1 cellular context compared by ENCODE assay signal in the genomic region with DNA sequence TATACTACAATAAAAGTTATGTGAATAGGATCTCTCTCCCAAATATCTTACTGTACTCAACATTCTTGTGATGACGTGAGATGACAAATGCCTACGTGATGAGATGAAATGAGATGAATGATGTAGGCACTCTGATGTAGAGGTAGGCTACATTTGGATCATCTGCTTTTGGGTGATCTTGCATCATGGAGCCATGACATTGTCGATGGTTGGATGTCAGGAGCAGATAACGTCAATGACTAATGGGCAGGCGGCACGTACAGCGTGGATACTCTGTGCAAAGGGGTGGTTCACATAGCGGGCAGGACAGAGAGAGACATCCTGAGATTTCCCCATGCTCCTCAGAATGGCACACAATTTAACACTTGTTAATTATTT.
TF ChIP-seq lines count a peak whose summit lies in the region.

No MANE protein-coding gene starts in this region.

TF ChIP-seq in K562, 482 proteins besides CTCF, POLR2A, EP300 and RAD21:
- TF ChIP-seq MEIS2 (IDR thresholded peaks at IDR 0.05; ENCODE audit: partially characterized antibody) (peak; percentile 79), HOXB6 (CRISPR knock-in tag; IDR thresholded peaks at IDR 0.05; ENCODE audit: borderline replicate concordance) (no peak), HNRNPK (IDR thresholded peaks at IDR 0.05; ENCODE audit: low read depth, low read length, poor library complexity, severe bottlenecking) (no peak), CREM (IDR thresholded peaks at IDR 0.05; ENCODE audit: low read depth) (peak; percentile 77), NR4A1 (CRISPR knock-in tag; IDR thresholded peaks at IDR 0.05) (no peak), NR4A1 (tag; IDR thresholded peaks at IDR 0.05) (no peak), JUND (IDR thresholded peaks at IDR 0.05; ENCODE audit: borderline replicate concordance, low read depth, low read length) (peak; percentile 47; the same call in 1 of the 2 replicates), JUND (tag; IDR thresholded peaks at IDR 0.05; ENCODE audit: borderline replicate concordance, low read depth, low read length) (0 out of 3 replicates have a peak, but pooled peaks have one; percentile 22), CEBPG (CRISPR knock-in tag; IDR thresholded peaks at IDR 0.05) (no peak), CEBPG (tag; conservative IDR thresholded peaks at IDR 0.05 in 1 of 2, IDR thresholded peaks at IDR 0.05 in 1 of 2) (peak in 1 of 2 experiments; percentile 50; a peak in 2 of 4 replicates), FOSL1 (tag; conservative IDR thresholded peaks at IDR 0.05) (peak; percentile 83), LARP7 (IDR thresholded peaks at IDR 0.05) (no peak), MTA3 (IDR thresholded peaks at IDR 0.05; ENCODE audit: borderline replicate concordance) (peak; percentile 79; the same call in 1 of the 2 replicates), CREB1 (IDR thresholded peaks at IDR 0.05) (peak; percentile 81), CREB1 (CRISPR knock-in tag; IDR thresholded peaks at IDR 0.05) (peak; percentile 67; the same call in 1 of the 2 replicates), ARID1B (IDR thresholded peaks at IDR 0.05) (peak; percentile 18; the same call in 1 of the 2 replicates), ATF7 (IDR thresholded peaks at IDR 0.05) (peak; percentile 19; the same call in 1 of the 2 replicates), CEBPB (tag; IDR thresholded peaks at IDR 0.05) (peak; percentile 11; the same call in 1 of the 2 replicates), TRIM24 (IDR thresholded peaks at IDR 0.05) (peak in 1 of 2 experiments; percentile 10; a peak in 1 of 4 replicates), TARDBP (IDR thresholded peaks at IDR 0.05) (peak; percentile 58; the same call in 1 of the 2 replicates), ATF1 (CRISPR knock-in tag; IDR thresholded peaks at IDR 0.05) (no peak), ATF1 (tag; IDR thresholded peaks at IDR 0.05) (peak; percentile 88), NCOA1 (IDR thresholded peaks at IDR 0.05; ENCODE audit: low read depth) (peak; percentile 84)
- TF ChIP-seq, protein P1, sequence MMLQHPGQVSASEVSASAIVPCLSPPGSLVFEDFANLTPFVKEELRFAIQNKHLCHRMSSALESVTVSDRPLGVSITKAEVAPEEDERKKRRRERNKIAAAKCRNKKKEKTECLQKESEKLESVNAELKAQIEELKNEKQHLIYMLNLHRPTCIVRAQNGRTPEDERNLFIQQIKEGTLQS (IDR thresholded peaks at IDR 0.05): peak; percentile 82
- TF ChIP-seq, protein P1 (CRISPR knock-in tag; conservative IDR thresholded peaks at IDR 0.05): no peak
- TF ChIP-seq, protein P2, sequence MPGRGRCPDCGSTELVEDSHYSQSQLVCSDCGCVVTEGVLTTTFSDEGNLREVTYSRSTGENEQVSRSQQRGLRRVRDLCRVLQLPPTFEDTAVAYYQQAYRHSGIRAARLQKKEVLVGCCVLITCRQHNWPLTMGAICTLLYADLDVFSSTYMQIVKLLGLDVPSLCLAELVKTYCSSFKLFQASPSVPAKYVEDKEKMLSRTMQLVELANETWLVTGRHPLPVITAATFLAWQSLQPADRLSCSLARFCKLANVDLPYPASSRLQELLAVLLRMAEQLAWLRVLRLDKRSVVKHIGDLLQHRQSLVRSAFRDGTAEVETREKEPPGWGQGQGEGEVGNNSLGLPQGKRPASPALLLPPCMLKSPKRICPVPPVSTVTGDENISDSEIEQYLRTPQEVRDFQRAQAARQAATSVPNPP (IDR thresholded peaks at IDR 0.05; ENCODE audit: borderline replicate concordance, insufficient read depth, insufficient read length): no peak
- TF ChIP-seq, protein P3, sequence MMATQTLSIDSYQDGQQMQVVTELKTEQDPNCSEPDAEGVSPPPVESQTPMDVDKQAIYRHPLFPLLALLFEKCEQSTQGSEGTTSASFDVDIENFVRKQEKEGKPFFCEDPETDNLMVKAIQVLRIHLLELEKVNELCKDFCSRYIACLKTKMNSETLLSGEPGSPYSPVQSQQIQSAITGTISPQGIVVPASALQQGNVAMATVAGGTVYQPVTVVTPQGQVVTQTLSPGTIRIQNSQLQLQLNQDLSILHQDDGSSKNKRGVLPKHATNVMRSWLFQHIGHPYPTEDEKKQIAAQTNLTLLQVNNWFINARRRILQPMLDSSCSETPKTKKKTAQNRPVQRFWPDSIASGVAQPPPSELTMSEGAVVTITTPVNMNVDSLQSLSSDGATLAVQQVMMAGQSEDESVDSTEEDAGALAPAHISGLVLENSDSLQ (IDR thresholded peaks at IDR 0.05): peak; percentile 61
